ENCODE assay signal across 39 cellular contexts in the genomic region with DNA sequence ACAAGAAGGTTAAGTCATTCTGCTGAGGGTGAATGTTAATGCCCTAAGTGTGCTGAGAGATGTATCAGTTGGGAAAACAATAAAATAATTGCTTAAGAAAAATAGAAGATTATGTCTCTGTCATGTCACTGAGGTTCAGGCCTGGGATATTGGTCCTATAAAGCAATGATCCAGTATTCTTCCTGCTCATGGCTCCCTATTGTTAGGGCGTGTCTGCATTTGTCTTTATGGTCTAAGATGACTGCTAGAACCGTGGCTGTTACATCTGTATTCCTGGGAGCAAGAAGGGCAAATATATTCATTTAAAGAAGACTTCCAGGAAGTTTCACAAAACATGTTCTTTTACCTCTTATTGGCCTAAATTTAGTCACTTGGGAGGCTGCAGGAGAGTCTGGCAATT.
"Had no signal": no experiment of that assay in that cellular context is flagged by ENCODE, and none has a peak within 500 bp of the region (broad histone marks: within the 10 kb centered on the region; RNA-seq: fewer than 3 reads in every experiment).

No MANE protein-coding gene starts in this region.

- H3K36me3 ChIP-seq: adrenal gland, ascending aorta, brain microvascular endothelial cell, breast epithelium, cardiac muscle cell had no signal

- H3K4me1 ChIP-seq: adrenal gland, ascending aorta, body of pancreas, breast epithelium had no signal

- H3K36me3 Mint-ChIP-seq: activated naive CD4-positive, alpha-beta T cell treated with anti-CD3 and anti-CD28 coated beads, Interleukin-2, amount 10 ng/mL, durations not matched to agents 7 days and 5 days; activated naive CD4-positive, alpha-beta T cell treated with anti-CD3 and anti-CD28 coated beads, Interleukin-2, amount 50 U/mL, for 24 hours; activated naive CD4-positive, alpha-beta T cell treated with anti-CD3 and anti-CD28 coated beads, Interleukin-2, amount 50 U/mL, for 72 hours; activated naive CD8-positive, alpha-beta T cell; activated naive CD8-positive, alpha-beta T cell treated with anti-CD3 and anti-CD28 coated beads for 36 hours; activated naive CD8-positive, alpha-beta T cell treated with anti-CD3 and anti-CD28 coated beads, Interleukin-2, amount 10 ng/mL, durations not matched to agents 7 days and 5 days; brain had no signal

- H3K27me3 Mint-ChIP-seq: activated naive CD4-positive, alpha-beta T cell treated with anti-CD3 and anti-CD28 coated beads, Interleukin-2, amount 10 ng/mL, durations not matched to agents 7 days and 5 days; activated naive CD4-positive, alpha-beta T cell treated with anti-CD3 and anti-CD28 coated beads, Interleukin-2, amount 50 U/mL, for 24 hours; activated naive CD8-positive, alpha-beta T cell; activated naive CD8-positive, alpha-beta T cell treated with anti-CD3 and anti-CD28 coated beads for 36 hours; activated naive CD8-positive, alpha-beta T cell treated with anti-CD3 and anti-CD28 coated beads, Interleukin-2, amount 10 ng/mL, durations not matched to agents 7 days and 5 days; activated naive CD8-positive, alpha-beta T cell treated with anti-CD3 and anti-CD28 coated beads, Interleukin-2, amount 50 U/mL, for 24 hours; activated T-cell treated with anti-CD3 and anti-CD28 coated beads, Interleukin-2, amount 50 U/mL, for 24 hours; activated T-helper 17 cell treated with anti-CD3 and anti-CD28 coated beads, Interleukin-2, amount 50 U/mL, for 72 hours; brain; central memory CD8-positive, alpha-beta T cell had no signal

- H3K4me3 Mint-ChIP-seq: activated naive CD4-positive, alpha-beta T cell treated with anti-CD3 and anti-CD28 coated beads for 36 hours; activated naive CD4-positive, alpha-beta T cell treated with anti-CD3 and anti-CD28 coated beads, Interleukin-2, amount 10 ng/mL, durations not matched to agents 7 days and 5 days; activated naive CD4-positive, alpha-beta T cell treated with anti-CD3 and anti-CD28 coated beads, Interleukin-2, amount 50 U/mL, for 24 hours; activated naive CD8-positive, alpha-beta T cell; activated naive CD8-positive, alpha-beta T cell treated with anti-CD3 and anti-CD28 coated beads for 36 hours; activated naive CD8-positive, alpha-beta T cell treated with anti-CD3 and anti-CD28 coated beads, Interleukin-2, amount 10 ng/mL, durations not matched to agents 7 days and 5 days; activated naive CD8-positive, alpha-beta T cell treated with anti-CD3 and anti-CD28 coated beads, Interleukin-2, amount 50 U/mL, for 24 hours; activated T-cell treated with anti-CD3 and anti-CD28 coated beads, Interleukin-2, amount 50 U/mL, for 24 hours; activated T-cell treated with anti-CD3 and anti-CD28 coated beads, Interleukin-2, amount 50 U/mL, for 4 hours; activated T-cell treated with anti-CD3 and anti-CD28 coated beads, Interleukin-2, amount 50 U/mL, for 72 hours; activated T-helper 1 cell treated with anti-CD3 and anti-CD28 coated beads, Interleukin-12 subunit alpha, Interleukin-12 subunit beta, Interleukin-2, Interleukin-4 antibody, amounts not matched to agents 30 ng/mL and 10 ng/mL and 1 ng/mL, durations not matched to agents 14 hours and 24 hours and 36 hours; activated T-helper 17 cell treated with anti-CD3 and anti-CD28 coated beads, Interleukin-2, amount 50 U/mL, for 72 hours; brain; central memory CD8-positive, alpha-beta T cell had no signal

- ATAC-seq: activated naive CD4-positive, alpha-beta T cell treated with anti-CD3 and anti-CD28 coated beads, Interleukin-2, amount 50 U/mL, for 72 hours; activated naive CD8-positive, alpha-beta T cell treated with anti-CD3 and anti-CD28 coated beads, Interleukin-2, amount 50 U/mL, for 24 hours; activated T-cell treated with anti-CD3 and anti-CD28 coated beads, Interleukin-2, amount 50 U/mL, for 4 hours; activated T-cell treated with anti-CD3 and anti-CD28 coated beads, Interleukin-2, amount 50 U/mL, for 72 hours; activated T-helper 17 cell treated with anti-CD3 and anti-CD28 coated beads, Interleukin-2, amount 50 U/mL, for 72 hours; body of pancreas had no signal

- H3K4me3 ChIP-seq: adrenal gland, ascending aorta, body of pancreas, breast epithelium, cardiac muscle cell had no signal

- H3K4me1 Mint-ChIP-seq: activated naive CD4-positive, alpha-beta T cell treated with anti-CD3 and anti-CD28 coated beads, Interleukin-2, amount 10 ng/mL, durations not matched to agents 7 days and 5 days; activated naive CD4-positive, alpha-beta T cell treated with anti-CD3 and anti-CD28 coated beads, Interleukin-2, amount 50 U/mL, for 24 hours; activated naive CD8-positive, alpha-beta T cell treated with anti-CD3 and anti-CD28 coated beads for 36 hours; activated naive CD8-positive, alpha-beta T cell treated with anti-CD3 and anti-CD28 coated beads, Interleukin-2, amount 10 ng/mL, durations not matched to agents 7 days and 5 days; activated naive CD8-positive, alpha-beta T cell treated with anti-CD3 and anti-CD28 coated beads, Interleukin-2, amount 50 U/mL, for 24 hours; activated T-helper 17 cell treated with anti-CD3 and anti-CD28 coated beads, Interleukin-2, amount 50 U/mL, for 72 hours; central memory CD8-positive, alpha-beta T cell had no signal

- H3K9me3 Mint-ChIP-seq: activated naive CD4-positive, alpha-beta T cell treated with anti-CD3 and anti-CD28 coated beads for 36 hours; activated naive CD4-positive, alpha-beta T cell treated with anti-CD3 and anti-CD28 coated beads, Interleukin-2, amount 10 ng/mL, durations not matched to agents 7 days and 5 days; activated naive CD4-positive, alpha-beta T cell treated with anti-CD3 and anti-CD28 coated beads, Interleukin-2, amount 50 U/mL, for 24 hours; activated naive CD4-positive, alpha-beta T cell treated with anti-CD3 and anti-CD28 coated beads, Interleukin-2, amount 50 U/mL, for 72 hours; activated naive CD8-positive, alpha-beta T cell treated with anti-CD3 and anti-CD28 coated beads for 36 hours; activated naive CD8-positive, alpha-beta T cell treated with anti-CD3 and anti-CD28 coated beads, Interleukin-2, amount 10 ng/mL, durations not matched to agents 7 days and 5 days; activated naive CD8-positive, alpha-beta T cell treated with anti-CD3 and anti-CD28 coated beads, Interleukin-2, amount 50 U/mL, for 24 hours; activated T-cell treated with anti-CD3 and anti-CD28 coated beads, Interleukin-2, amount 50 U/mL, for 24 hours; activated T-cell treated with anti-CD3 and anti-CD28 coated beads, Interleukin-2, amount 50 U/mL, for 4 hours; activated T-cell treated with anti-CD3 and anti-CD28 coated beads, Interleukin-2, amount 50 U/mL, for 72 hours; activated T-helper 1 cell treated with anti-CD3 and anti-CD28 coated beads, Interleukin-12 subunit alpha, Interleukin-12 subunit beta, Interleukin-2, Interleukin-4 antibody, amounts not matched to agents 30 ng/mL and 10 ng/mL and 1 ng/mL, durations not matched to agents 14 hours and 24 hours and 36 hours; activated T-helper 17 cell treated with anti-CD3 and anti-CD28 coated beads, Interleukin-2, amount 50 U/mL, for 72 hours; activated T-helper 2 cell treated with anti-CD3 and anti-CD28 coated beads, Interferon-gamma antibody, Interleukin-2, Interleukin-4, amounts not matched to agents 10 μg/mL and 5 μg/mL and 100 μg/mL, durations not matched to agents 14 hours and 24 hours and 36 hours; central memory CD8-positive, alpha-beta T cell had no signal

- H3K27ac Mint-ChIP-seq: activated naive CD4-positive, alpha-beta T cell treated with anti-CD3 and anti-CD28 coated beads for 36 hours; activated naive CD4-positive, alpha-beta T cell treated with anti-CD3 and anti-CD28 coated beads, Interleukin-2, amount 10 ng/mL, durations not matched to agents 7 days and 5 days; activated naive CD4-positive, alpha-beta T cell treated with anti-CD3 and anti-CD28 coated beads, Interleukin-2, amount 50 U/mL, for 24 hours; activated naive CD4-positive, alpha-beta T cell treated with anti-CD3 and anti-CD28 coated beads, Interleukin-2, amount 50 U/mL, for 72 hours; activated naive CD8-positive, alpha-beta T cell; activated naive CD8-positive, alpha-beta T cell treated with anti-CD3 and anti-CD28 coated beads for 36 hours; activated naive CD8-positive, alpha-beta T cell treated with anti-CD3 and anti-CD28 coated beads, Interleukin-2, amount 10 ng/mL, durations not matched to agents 7 days and 5 days; activated naive CD8-positive, alpha-beta T cell treated with anti-CD3 and anti-CD28 coated beads, Interleukin-2, amount 50 U/mL, for 24 hours; activated T-cell treated with anti-CD3 and anti-CD28 coated beads, Interleukin-2, amount 50 U/mL, for 24 hours; activated T-cell treated with anti-CD3 and anti-CD28 coated beads, Interleukin-2, amount 50 U/mL, for 72 hours; activated T-helper 1 cell treated with anti-CD3 and anti-CD28 coated beads, Interleukin-12 subunit alpha, Interleukin-12 subunit beta, Interleukin-2, Interleukin-4 antibody, amounts not matched to agents 30 ng/mL and 10 ng/mL and 1 ng/mL, durations not matched to agents 14 hours and 24 hours and 36 hours; activated T-helper 17 cell treated with anti-CD3 and anti-CD28 coated beads, Interleukin-2, amount 50 U/mL, for 72 hours; activated T-helper 2 cell treated with anti-CD3 and anti-CD28 coated beads, Interferon-gamma antibody, Interleukin-2, Interleukin-4, amounts not matched to agents 10 μg/mL and 5 μg/mL and 100 μg/mL, durations not matched to agents 14 hours and 24 hours and 36 hours; brain had no signal

- H3K9me3 ChIP-seq: adrenal gland, ascending aorta, body of pancreas had no signal

- DNase-seq: activated effector memory CD4-positive, alpha-beta T cell treated with anti-CD3 and anti-CD28 coated beads, Interleukin-2, amount 50 U/mL, for 16 hours; activated effector memory CD4-positive, alpha-beta T cell treated with Interleukin-2 at 50 U/mL for 16 hours; activated gamma-delta T cell; activated gamma-delta T cell treated with Interleukin-2 at 50 U/mL for 16 hours; activated naive CD4-positive, alpha-beta T cell; activated naive CD4-positive, alpha-beta T cell treated with anti-CD3 and anti-CD28 coated beads for 36 hours; activated naive CD4-positive, alpha-beta T cell treated with anti-CD3 and anti-CD28 coated beads, Interleukin-2, amount 10 ng/mL, durations not matched to agents 7 days and 5 days; activated naive CD4-positive, alpha-beta T cell treated with anti-CD3 and anti-CD28 coated beads, Interleukin-2, amount 50 U/mL, for 16 hours; activated naive CD4-positive, alpha-beta T cell treated with Interleukin-2 at 50 U/mL for 16 hours; activated naive CD8-positive, alpha-beta T cell treated with anti-CD3 and anti-CD28 coated beads for 36 hours; activated naive CD8-positive, alpha-beta T cell treated with anti-CD3 and anti-CD28 coated beads, Interleukin-2, amount 10 ng/mL, durations not matched to agents 7 days and 5 days; activated naive CD8-positive, alpha-beta T cell treated with anti-CD3 and anti-CD28 coated beads, Interleukin-2, amount 50 U/mL, for 24 hours; activated T-cell treated with anti-CD3 and anti-CD28 coated beads for 4 hours; activated T-cell treated with anti-CD3 and anti-CD28 coated beads, Interleukin-2, amount 50 U/mL, for 1 hour; activated T-cell treated with anti-CD3 and anti-CD28 coated beads, Interleukin-2, amount 50 U/mL, for 24 hours; activated T-cell treated with anti-CD3 and anti-CD28 coated beads, Interleukin-2, amount 50 U/mL, for 4 hours; activated T-cell treated with anti-CD3 and anti-CD28 coated beads, Interleukin-2, amount 50 U/mL, for 48 hours; activated T-cell treated with anti-CD3 and anti-CD28 coated beads, Interleukin-2, amount 50 U/mL, for 72 hours; adrenal gland; amniotic stem cell; amygdala; anterior cingulate cortex; aorta; body of pancreas; brain microvascular endothelial cell; caudate nucleus; central memory CD4-positive, alpha-beta T cell; cerebellar nuclear complex had no signal
